ENCODE assay signal across 19 cellular contexts in genomic region chr1:46689326-46689725, GRCh38. TPM values are rescaled to one million over a fixed set of nuclear protein-coding genes. Genes with fewer than 3 reads are reported as not detected.
DNase-seq lines count a peak whose midpoint lies in the region; ATAC-seq, FAIRE-seq and TF ChIP-seq lines count a peak whose summit lies in the region.
"Had no signal": no experiment of that assay in that cellular context is flagged by ENCODE, and none has a peak within 500 bp of the region (broad histone marks: within the 10 kb centered on the region; RNA-seq: fewer than 3 reads in every experiment).

No MANE protein-coding gene starts in this region.

- peaks cover 60 to 87% of the 10 kb centered on the region in 2 donors for H3K36me3 Mint-ChIP-seq in CD4-positive, alpha-beta memory T cell
- peaks cover 4% of the 10 kb centered on the region for H3K36me3 Mint-ChIP-seq in astrocyte (ENCODE audit: low read depth, unreplicated experiment)
- peaks cover 5 to 93% (median 21%) of the 10 kb centered on the region in 3 donors for H3K36me3 Mint-ChIP-seq in naive thymus-derived CD8-positive, alpha-beta T cell

- H3K4me3 Mint-ChIP-seq in CD4-positive, alpha-beta memory T cell: no peak overlapping the region
- H3K4me3 Mint-ChIP-seq in astrocyte (ENCODE audit: unreplicated experiment): no peak overlapping the region
- no peak overlapping the region for H3K4me3 Mint-ChIP-seq in naive thymus-derived CD8-positive, alpha-beta T cell
- H3K4me3 Mint-ChIP-seq: central memory CD8-positive, alpha-beta T cell; naive B cell had no signal

- POLR2A ChIA-PET in CD4-positive, alpha-beta memory T cell (lab: Charles Lee; ENCODE audit: partially characterized antibody): no interaction called here
- POLR2A ChIA-PET in naive thymus-derived CD8-positive, alpha-beta T cell (lab: Charles Lee): no interaction called here

- no peak for ATAC-seq in naive thymus-derived CD8-positive, alpha-beta T cell
- ATAC-seq in HG02884 (IDR thresholded peaks at IDR 0.05; ENCODE audit: unreplicated experiment): no peak

- intact Hi-C loops in CD4-positive, alpha-beta memory T cell (cut with micrococcal nuclease): no loop called here

- H3K36me3 ChIP-seq in CD4-positive, alpha-beta memory T cell (ENCODE audit: insufficient read depth, low read length): peaks cover 83% of the 10 kb centered on the region
- H3K36me3 ChIP-seq in KMS-11 (ENCODE audit: insufficient read depth) (no peaks in the 10 kb centered on the region; the same call in 1 of the 2 replicates), astrocyte (ENCODE audit: insufficient read depth, low read length) (peaks cover 56% of the 10 kb centered on the region)
- H3K36me3 ChIP-seq: BE2C had no signal

- H3K9me3 ChIP-seq in CD4-positive, alpha-beta memory T cell (ENCODE audit: control insufficient read depth in 1 of 2, low read length in 2 of 2): no peaks in the 10 kb centered on the region
- no peaks in the 10 kb centered on the region for H3K9me3 ChIP-seq in astrocyte (ENCODE audit: insufficient read depth, low read depth, low read length)
- H3K9me3 ChIP-seq: BE2C, left ventricle myocardium inferior, MG63 had no signal

- H3K4me1 ChIP-seq in CD4-positive, alpha-beta memory T cell (ENCODE audit: insufficient read depth, low read length): no peaks in the 10 kb centered on the region
- H3K4me1 ChIP-seq in KMS-11 (ENCODE audit: low read depth, poor library complexity, severe bottlenecking) (peaks cover 94% of the 10 kb centered on the region), astrocyte (ENCODE audit: insufficient read depth, low read length) (no peaks in the 10 kb centered on the region)
- H3K4me1 ChIP-seq: BE2C had no signal

- H2AFZ ChIP-seq in KMS-11 (ENCODE audit: low read depth): no peak overlapping the region
- H2AFZ ChIP-seq in astrocyte (ENCODE audit: low read depth, low read length): no peak overlapping the region

- H3K9me3 Mint-ChIP-seq in CD4-positive, alpha-beta memory T cell: no peaks in the 10 kb centered on the region
- no peaks in the 10 kb centered on the region for H3K9me3 Mint-ChIP-seq in astrocyte (ENCODE audit: unreplicated experiment)
- no peaks in the 10 kb centered on the region for H3K9me3 Mint-ChIP-seq in naive thymus-derived CD8-positive, alpha-beta T cell
- H3K9me3 Mint-ChIP-seq: central memory CD8-positive, alpha-beta T cell; naive B cell had no signal

- peak overlapping the region in 3 of 7 donors; percentile 2 to 23 (median 13) for H3K27ac Mint-ChIP-seq in CD4-positive, alpha-beta memory T cell
- no peak overlapping the region for H3K27ac Mint-ChIP-seq in astrocyte (ENCODE audit: unreplicated experiment)
- H3K27ac Mint-ChIP-seq in naive thymus-derived CD8-positive, alpha-beta T cell: peak overlapping the region in 7 of 10 donors; percentile 1 to 89 (median 60)

- H3K4me2 ChIP-seq in KMS-11 (peak overlapping the region; percentile 52), astrocyte (ENCODE audit: low read length) (no peak overlapping the region)

- TF ChIP-seq CTCF in KMS-11 (conservative IDR thresholded peaks at IDR 0.05; ENCODE audit: low read depth, low read length) (no peak), astrocyte (IDR thresholded peaks at IDR 0.05; ENCODE audit: insufficient read depth, low read depth, low read length) (no peak), D721Med (IDR thresholded peaks at IDR 0.05; ENCODE audit: insufficient read depth, missing control alignments) (no peak)

- no peak for DNase-seq in CD4-positive, alpha-beta memory T cell
- DNase-seq in astrocyte (ENCODE audit: low read depth) (peak; percentile 18), D721Med (ENCODE audit: insufficient read length, low spot score) (no peak), NCI-H1105 (lab: John Stamatoyannopoulos, UW) (no peak), NOMO-1 treated with dmso at 0.1 percent for 144 hours (lab: John Stamatoyannopoulos, UW; ENCODE audit: unreplicated experiment) (no peak)
- DNase-seq in naive thymus-derived CD8-positive, alpha-beta T cell: no peak
- DNase-seq: activated CD8-positive, alpha-beta memory T cell treated with anti-CD3 and anti-CD28 coated beads, Interleukin-2, amount 50 U/mL, for 4 hours; BE2C; foreskin melanocyte; left ventricle myocardium inferior; MG63; naive B cell; stimulated activated CD4-positive, alpha-beta T cell treated with anti-CD3 and anti-CD28 coated beads, Interleukin-15, amount 100 ng/mL, for 24 hours had no signal

- no peak overlapping the region for H3K4me3 ChIP-seq in CD4-positive, alpha-beta memory T cell (ENCODE audit: low read length in 2 of 2)
- H3K4me3 ChIP-seq in KMS-11 (IDR thresholded peaks at IDR 0.05; ENCODE audit: insufficient read depth, low read depth, low read length): peak overlapping the region; percentile 5
- no peak overlapping the region for H3K4me3 ChIP-seq in astrocyte (ENCODE audit: insufficient read depth, low read depth, low read length)
- H3K4me3 ChIP-seq: left ventricle myocardium inferior, MG63 had no signal

- H3K9ac ChIP-seq in KMS-11 (peak overlapping the region; percentile 19; the same call in 1 of the 2 replicates), astrocyte (ENCODE audit: low read length) (no peak overlapping the region)

- peaks cover 0 to 5% (median 1%) of the 10 kb centered on the region in 4 donors for H3K4me1 Mint-ChIP-seq in CD4-positive, alpha-beta memory T cell
- H3K4me1 Mint-ChIP-seq in astrocyte (ENCODE audit: low read depth, unreplicated experiment): peaks cover 29% of the 10 kb centered on the region
- peaks cover 0 to 24% (median 12%) of the 10 kb centered on the region in 4 donors for H3K4me1 Mint-ChIP-seq in naive thymus-derived CD8-positive, alpha-beta T cell

- H4K20me1 ChIP-seq in KMS-11 (ENCODE audit: insufficient read depth) (no peaks in the 10 kb centered on the region), astrocyte (ENCODE audit: insufficient read depth, low read length) (peaks cover 42% of the 10 kb centered on the region)

- no peaks in the 10 kb centered on the region for H3K79me2 ChIP-seq in KMS-11 (ENCODE audit: insufficient read depth, low read depth)
- no peaks in the 10 kb centered on the region for H3K79me2 ChIP-seq in astrocyte (ENCODE audit: insufficient read depth, low read length)

- no peak for FAIRE-seq in astrocyte (lab: Jason Lieb, UNC)
- no peak for FAIRE-seq in D721Med (lab: Jason Lieb, UNC)

- no peaks in the 10 kb centered on the region for H3K27me3 ChIP-seq in CD4-positive, alpha-beta memory T cell (ENCODE audit: insufficient read depth, low read length)
- no peaks in the 10 kb centered on the region for H3K27me3 ChIP-seq in KMS-11 (ENCODE audit: insufficient read depth, low read depth)
- H3K27me3 ChIP-seq in astrocyte (ENCODE audit: insufficient read depth, low read length): no peaks in the 10 kb centered on the region
- H3K27me3 ChIP-seq: BE2C, MG63 had no signal

- H3K27ac ChIP-seq in CD4-positive, alpha-beta memory T cell (ENCODE audit: low read depth, low read length): peak overlapping the region; percentile 6
- H3K27ac ChIP-seq in KMS-11: peak overlapping the region; percentile 84
- no peak overlapping the region for H3K27ac ChIP-seq in astrocyte (ENCODE audit: low read depth, low read length)
- H3K27ac ChIP-seq: left ventricle myocardium inferior had no signal

- H3K27me3 Mint-ChIP-seq in CD4-positive, alpha-beta memory T cell: no peaks in the 10 kb centered on the region
- H3K27me3 Mint-ChIP-seq in astrocyte (ENCODE audit: low read depth, unreplicated experiment): no peaks in the 10 kb centered on the region
- no peaks in the 10 kb centered on the region for H3K27me3 Mint-ChIP-seq in naive thymus-derived CD8-positive, alpha-beta T cell
- H3K27me3 Mint-ChIP-seq: central memory CD8-positive, alpha-beta T cell; naive B cell had no signal

- CTCF ChIA-PET in CD4-positive, alpha-beta memory T cell (lab: Charles Lee; ENCODE audit: partially characterized antibody): no interaction called here

RNA-seq across cellular contexts. Expression of gene TEX38, which starts 17.7 kb away (rescaled TPM):
- not detected for total RNA-seq in CD4-positive, alpha-beta memory T cell
- polyA plus RNA-seq in CD4-positive, alpha-beta memory T cell: under 1 TPM in 1 of 2 donors, not detected in 1; 0.25 TPM
- total RNA-seq in astrocyte: not detected in 2 replicates
- total RNA-seq in naive thymus-derived CD8-positive, alpha-beta T cell: not detected
- polyA plus RNA-seq in naive thymus-derived CD8-positive, alpha-beta T cell: not detected
- total RNA-seq: renal cortical epithelial cell, RPMI7951 had no signal
- polyA plus RNA-seq: adipose tissue had no signal

RNA-seq across cellular contexts. Expression of gene ATPAF1, which starts 21.2 kb away (rescaled TPM):
- 10 to 100 TPM; 32.9 to 37.6 TPM for total RNA-seq in CD4-positive, alpha-beta memory T cell
- polyA plus RNA-seq in CD4-positive, alpha-beta memory T cell: 100 to 1,000 TPM in 1 of 2 donors, 10 to 100 TPM in 1; 76.6 to 128 TPM
- total RNA-seq in astrocyte: 19.3 and 20.2 TPM in 2 replicates
- total RNA-seq in naive thymus-derived CD8-positive, alpha-beta T cell: 10 to 100 TPM; 27.8 to 33.9 TPM
- 10 to 100 TPM; 66.4 to 68.0 (median 66.7) TPM for polyA plus RNA-seq in naive thymus-derived CD8-positive, alpha-beta T cell

RNA-seq across cellular contexts. Expression of gene EFCAB14, which starts 29.6 kb away (rescaled TPM):
- total RNA-seq in CD4-positive, alpha-beta memory T cell: 10 to 100 TPM; 96.7 to 98.5 TPM
- 100 to 1,000 TPM in 1 of 2 donors, 10 to 100 TPM in 1; 87.0 to 117 TPM for polyA plus RNA-seq in CD4-positive, alpha-beta memory T cell
- 47.3 and 50.7 TPM in 2 replicates for total RNA-seq in astrocyte
- total RNA-seq in naive thymus-derived CD8-positive, alpha-beta T cell: 10 to 100 TPM; 75.9 to 81.2 TPM
- polyA plus RNA-seq in naive thymus-derived CD8-positive, alpha-beta T cell: 10 to 100 TPM; 88.7 to 99.5 (median 94.6) TPM
